13 cellular contexts compared by ENCODE assay signal in genomic region chr20:3915691-3916090, GRCh38.
"Had no signal": no experiment of that assay in that cellular context is flagged by ENCODE, and none has a peak within 500 bp of the region (broad histone marks: within the 10 kb centered on the region; RNA-seq: fewer than 3 reads in every experiment).

No MANE protein-coding gene starts in this region.

- H3K4me3 Mint-ChIP-seq: brain, neural crest cell, T-helper 17 cell had no signal

- DNase-seq: activated CD8-positive, alpha-beta memory T cell treated with anti-CD3 and anti-CD28 coated beads for 24 hours; activated gamma-delta T cell treated with Interleukin-2 at 50 U/mL for 16 hours; dermis blood vessel endothelial cell; hypothalamus; kidney glomerular epithelial cell; pancreas; SK-N-SH; stimulated activated CD4-positive, alpha-beta T cell treated with anti-CD3 and anti-CD28 coated beads, Interleukin-4, amount 100 ng/mL, for 1 hour; stimulated activated CD8-positive, alpha-beta memory T cell treated with anti-CD3 and anti-CD28 coated beads, Interleukin-4, amount 100 ng/mL, for 48 hours; T-helper 17 cell; thyroid gland had no signal

- H3K27me3 Mint-ChIP-seq: T-helper 17 cell had no signal

- ATAC-seq: pancreas, T-helper 17 cell had no signal

- H3K9me3 Mint-ChIP-seq: brain, neural crest cell had no signal
